In the genomic region with DNA sequence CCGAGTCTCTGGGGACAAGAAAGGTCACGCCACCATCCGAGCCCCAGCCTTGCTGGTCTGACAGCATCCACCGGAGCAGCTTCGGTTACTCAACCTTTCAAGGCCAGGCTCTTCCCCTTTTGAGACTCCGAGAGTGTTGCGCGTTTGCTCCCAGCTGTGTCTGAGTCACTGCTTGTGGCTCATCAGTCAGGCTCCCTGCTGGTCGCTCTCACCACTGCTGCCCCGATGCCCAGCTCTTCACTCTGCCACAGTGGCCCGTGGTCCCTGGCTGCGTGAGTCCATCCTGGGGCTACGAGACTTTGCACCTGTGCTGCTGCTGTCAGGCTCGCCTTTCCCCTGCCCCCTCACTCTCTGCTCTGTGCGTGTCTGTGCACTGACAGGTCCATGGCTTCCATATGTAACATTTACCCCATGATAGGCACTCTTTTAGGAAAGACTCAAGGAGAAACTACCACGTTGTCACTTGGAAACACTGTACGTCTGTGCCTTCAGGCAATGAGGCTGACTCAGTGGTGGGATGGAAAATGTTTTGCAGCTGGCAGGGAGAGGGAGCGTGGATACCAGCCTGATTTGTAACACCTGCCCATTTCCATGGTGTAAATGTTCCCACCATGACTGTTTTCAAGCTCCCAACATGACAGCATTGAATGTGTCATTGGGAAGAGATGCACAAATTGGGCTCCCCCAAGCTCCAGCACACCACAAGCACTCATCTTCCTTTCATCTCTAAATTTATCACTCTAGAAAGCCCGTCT, we compare ENCODE assay signal across 14 cellular contexts.
"Had no signal": no experiment of that assay in that cellular context is flagged by ENCODE, and none has a peak within 500 bp of the region (broad histone marks: within the 10 kb centered on the region; RNA-seq: fewer than 3 reads in every experiment).

No MANE protein-coding gene starts in this region.

- DNase-seq: activated CD4-positive, alpha-beta T cell treated with anti-CD3 and anti-CD28 coated beads, Interleukin-2, amount 10 ng/mL, durations not matched to agents 7 days and 5 days; activated naive CD8-positive, alpha-beta T cell treated with anti-CD3 and anti-CD28 coated beads for 36 hours; anterior cingulate cortex; colonic mucosa; kidney glomerular epithelial cell; nucleus accumbens; psoas muscle; spleen; trophoblast cell had no signal

- H3K27me3 ChIP-seq: colonic mucosa, spleen, suprapubic skin had no signal

- H3K4me3 ChIP-seq: colonic mucosa, psoas muscle, spleen, suprapubic skin had no signal

- H3K27ac Mint-ChIP-seq: activated CD4-positive, alpha-beta T cell treated with anti-CD3 and anti-CD28 coated beads, Interleukin-2, amount 10 ng/mL, durations not matched to agents 7 days and 5 days; activated naive CD8-positive, alpha-beta T cell treated with anti-CD3 and anti-CD28 coated beads for 36 hours; nephron; stimulated activated naive CD8-positive, alpha-beta T cell treated with anti-CD3 and anti-CD28 coated beads, Interleukin-15, Interleukin-2, amounts not matched to agents 100 ng/mL and 50 ng/mL, for 24 hours had no signal

- H3K4me1 ChIP-seq: colonic mucosa, psoas muscle, spleen, suprapubic skin had no signal

- H3K27me3 Mint-ChIP-seq: activated CD4-positive, alpha-beta T cell treated with anti-CD3 and anti-CD28 coated beads, Interleukin-2, amount 10 ng/mL, durations not matched to agents 7 days and 5 days; activated naive CD8-positive, alpha-beta T cell treated with anti-CD3 and anti-CD28 coated beads for 36 hours; stimulated activated naive CD8-positive, alpha-beta T cell treated with anti-CD3 and anti-CD28 coated beads, Interleukin-15, Interleukin-2, amounts not matched to agents 100 ng/mL and 50 ng/mL, for 24 hours had no signal

- H3K36me3 ChIP-seq: colonic mucosa, spleen, suprapubic skin had no signal

- H3K4me1 Mint-ChIP-seq: activated CD4-positive, alpha-beta T cell treated with anti-CD3 and anti-CD28 coated beads, Interleukin-2, amount 10 ng/mL, durations not matched to agents 7 days and 5 days; activated naive CD8-positive, alpha-beta T cell treated with anti-CD3 and anti-CD28 coated beads for 36 hours; nephron had no signal

- H3K4me3 Mint-ChIP-seq: activated CD4-positive, alpha-beta T cell treated with anti-CD3 and anti-CD28 coated beads, Interleukin-2, amount 10 ng/mL, durations not matched to agents 7 days and 5 days; activated naive CD8-positive, alpha-beta T cell treated with anti-CD3 and anti-CD28 coated beads for 36 hours; nephron; stimulated activated naive CD8-positive, alpha-beta T cell treated with anti-CD3 and anti-CD28 coated beads, Interleukin-15, Interleukin-2, amounts not matched to agents 100 ng/mL and 50 ng/mL, for 24 hours had no signal

- ATAC-seq: esophagus mucosa, psoas muscle, sciatic nerve had no signal

- H3K27ac ChIP-seq: colonic mucosa, psoas muscle, spleen, suprapubic skin had no signal

- H3K36me3 Mint-ChIP-seq: activated naive CD8-positive, alpha-beta T cell treated with anti-CD3 and anti-CD28 coated beads for 36 hours had no signal

- H3K9me3 ChIP-seq: colonic mucosa, psoas muscle had no signal
